8 cellular contexts compared by ENCODE assay signal in genomic region chr2:39837856-39838453, GRCh38. TPM values are rescaled to one million over a fixed set of nuclear protein-coding genes. Genes with fewer than 3 reads are reported as not detected.
DNase-seq lines count a peak whose midpoint lies in the region; ATAC-seq and TF ChIP-seq lines count a peak whose summit lies in the region.

No MANE protein-coding gene starts in this region.

- no peak overlapping the region for H3K27ac Mint-ChIP-seq in mesothelial cell of epicardium
- no peak overlapping the region for H3K27ac Mint-ChIP-seq in activated T-helper 2 cell treated with anti-CD3 and anti-CD28 coated beads, Interferon-gamma antibody, Interleukin-2, Interleukin-4, amounts not matched to agents 10 μg/mL and 5 μg/mL and 100 μg/mL, durations not matched to agents 14 hours and 24 hours and 36 hours

- H3K36me3 ChIP-seq in ovary, result no peaks in the 10 kb centered on the region

- no peak for TF ChIP-seq EP300 in ovary (IDR thresholded peaks at IDR 0.05)

- DNase-seq in AML-193 (lab: John Stamatoyannopoulos, UW), result peak; percentile 2 to 39
- peak; percentile 79 for DNase-seq in NCI-H146 treated with DMSO at 0.1 percent for 48 hours (lab: John Stamatoyannopoulos, UW; ENCODE audit: unreplicated experiment)
- peak; percentile 20 to 52 for DNase-seq in T47D (ENCODE audit: low read depth in 1 of 2, low spot score in 1 of 2)
- no peak for DNase-seq in mesothelial cell of epicardium (ENCODE audit: low spot score in 2 of 2, unreplicated experiment in 2 of 2)
- DNase-seq in activated T-helper 2 cell treated with anti-CD3 and anti-CD28 coated beads, Interferon-gamma antibody, Interleukin-2, Interleukin-4, amounts not matched to agents 10 μg/mL and 5 μg/mL and 100 μg/mL, durations not matched to agents 14 hours and 24 hours and 36 hours (ENCODE audit: low spot score), result no peak
- DNase-seq in ovary, result no peak

- H3K4me3 Mint-ChIP-seq in mesothelial cell of epicardium, result no peak overlapping the region
- H3K4me3 Mint-ChIP-seq in activated T-helper 2 cell treated with anti-CD3 and anti-CD28 coated beads, Interferon-gamma antibody, Interleukin-2, Interleukin-4, amounts not matched to agents 10 μg/mL and 5 μg/mL and 100 μg/mL, durations not matched to agents 14 hours and 24 hours and 36 hours (ENCODE audit: low read depth), result no peak overlapping the region

- TF ChIP-seq CTCF in mesothelial cell of epicardium (IDR thresholded peaks at IDR 0.05; ENCODE audit: unreplicated experiment) (peak; percentile 57), ovary (IDR thresholded peaks at IDR 0.05) (no peak)

- H3K27me3 Mint-ChIP-seq in mesothelial cell of epicardium (ENCODE audit: low read depth), result no peaks in the 10 kb centered on the region
- H3K27me3 Mint-ChIP-seq in activated T-helper 2 cell treated with anti-CD3 and anti-CD28 coated beads, Interferon-gamma antibody, Interleukin-2, Interleukin-4, amounts not matched to agents 10 μg/mL and 5 μg/mL and 100 μg/mL, durations not matched to agents 14 hours and 24 hours and 36 hours (ENCODE audit: low read depth), result peaks cover 6% of the 10 kb centered on the region

- no peak for TF ChIP-seq POLR2A in ovary (IDR thresholded peaks at IDR 0.05)

- WGBS in ovary, 3 donors, result 36 to 61% (median 50%) methylated on average over 6 of the region's 6 CpGs

- intact Hi-C loops in activated T-helper 2 cell treated with anti-CD3 and anti-CD28 coated beads, Interferon-gamma antibody, Interleukin-2, Interleukin-4, amounts not matched to agents 10 μg/mL and 5 μg/mL and 100 μg/mL, durations not matched to agents 14 hours and 24 hours and 36 hours (cut with micrococcal nuclease), result no loop called here
- intact Hi-C loops in ovary (cut with DNase I), result no loop called here

- no peaks in the 10 kb centered on the region for H3K27me3 ChIP-seq in ovary

- H3K27ac ChIP-seq in ovary, result no peak overlapping the region

- H3K4me3 ChIP-seq in ovary, result no peak overlapping the region

- in situ Hi-C loops in T47D (cut with HindIII; ENCODE audit: low pct_unique_long_range_greater_than_20kb, low sequenced_read_pairs), result no loop called here

- peaks cover 44% of the 10 kb centered on the region for H3K9me3 Mint-ChIP-seq in mesothelial cell of epicardium
- peaks cover 6% of the 10 kb centered on the region for H3K9me3 Mint-ChIP-seq in activated T-helper 2 cell treated with anti-CD3 and anti-CD28 coated beads, Interferon-gamma antibody, Interleukin-2, Interleukin-4, amounts not matched to agents 10 μg/mL and 5 μg/mL and 100 μg/mL, durations not matched to agents 14 hours and 24 hours and 36 hours

- H3K9me3 ChIP-seq in ovary, result no peaks in the 10 kb centered on the region

- H3K4me1 Mint-ChIP-seq in mesothelial cell of epicardium, result no peaks in the 10 kb centered on the region
- H3K4me1 Mint-ChIP-seq in activated T-helper 2 cell treated with anti-CD3 and anti-CD28 coated beads, Interferon-gamma antibody, Interleukin-2, Interleukin-4, amounts not matched to agents 10 μg/mL and 5 μg/mL and 100 μg/mL, durations not matched to agents 14 hours and 24 hours and 36 hours (ENCODE audit: low read depth), result no peaks in the 10 kb centered on the region

- no peaks in the 10 kb centered on the region for H3K4me1 ChIP-seq in ovary (ENCODE audit: insufficient read depth)

- peaks cover 6% of the 10 kb centered on the region for H3K36me3 Mint-ChIP-seq in mesothelial cell of epicardium
- H3K36me3 Mint-ChIP-seq in activated T-helper 2 cell treated with anti-CD3 and anti-CD28 coated beads, Interferon-gamma antibody, Interleukin-2, Interleukin-4, amounts not matched to agents 10 μg/mL and 5 μg/mL and 100 μg/mL, durations not matched to agents 14 hours and 24 hours and 36 hours (ENCODE audit: low read depth), result no peaks in the 10 kb centered on the region

- ATAC-seq in GM18502 (IDR thresholded peaks at IDR 0.05; ENCODE audit: poor library complexity, unreplicated experiment) (peak; percentile 95), HG02759 (IDR thresholded peaks at IDR 0.05; ENCODE audit: unreplicated experiment) (peak; percentile 95)

RNA-seq across cellular contexts. Expression of gene THUMPD2, which starts 58.9 kb away (rescaled TPM):
- total RNA-seq in mesothelial cell of epicardium, result 13.8 to 17.7 TPM (median 17.3 TPM) in 3 replicates
- 19.0 and 19.4 TPM in 2 replicates for total RNA-seq in activated T-helper 2 cell treated with anti-CD3 and anti-CD28 coated beads, Interferon-gamma antibody, Interleukin-2, Interleukin-4, amounts not matched to agents 10 μg/mL and 5 μg/mL and 100 μg/mL, durations not matched to agents 14 hours and 24 hours and 36 hours
- 10 to 100 TPM; 11.4 to 22.0 (median 19.6) TPM for total RNA-seq in ovary
- polyA plus RNA-seq in ovary, result 10 to 100 TPM; 10.5 to 16.3 TPM

Comparison
In these comparisons a context has a peak if more than half of its experiments do, and no peak if none do; other contexts are left out.
1. DNase-seq: peak in AML-193 (2 of 2), NCI-H146 treated with DMSO at 0.1 percent for 48 hours (single experiment) and T47D (2 of 2); none in mesothelial cell of epicardium (0 of 2), activated T-helper 2 cell treated with anti-CD3 and anti-CD28 coated beads, Interferon-gamma antibody, Interleukin-2, Interleukin-4, amounts not matched to agents 10 μg/mL and 5 μg/mL and 100 μg/mL, durations not matched to agents 14 hours and 24 hours and 36 hours (single experiment) and ovary (0 of 5).